In genomic region chr2:156399950-156400703, GRCh38 we compare ENCODE assay signal across 8 cellular contexts. TPM values are rescaled to one million over a fixed set of nuclear protein-coding genes. Genes with fewer than 3 reads are reported as not detected.
DNase-seq lines count a peak whose midpoint lies in the region; ATAC-seq and TF ChIP-seq lines count a peak whose summit lies in the region.

No MANE protein-coding gene starts in this region.

- DNase-seq in activated CD8-positive, alpha-beta memory T cell treated with anti-CD3 and anti-CD28 coated beads for 24 hours, result peak; percentile 94
- no peak for DNase-seq in activated CD8-positive, alpha-beta memory T cell treated with anti-CD3 and anti-CD28 coated beads, Interleukin-2, amount 50 U/mL, for 48 hours
- DNase-seq in GM23338 (ENCODE audit: low spot score) (peak; percentile 71), SK-N-DZ (ENCODE audit: low spot score) (peak; percentile 72), cerebellar cortex (ENCODE audit: low spot score) (peak; percentile 91), iris pigment epithelial cell (ENCODE audit: low read depth) (peak; percentile 59)
- DNase-seq in Jurkat, Clone E6-1 (ENCODE audit: low read depth, low spot score), result peak; percentile 14

- 0 out of 3 replicates have a peak, but pooled peaks cover 7% of the 10 kb centered on the region for H3K36me3 Mint-ChIP-seq in GM23338 (ENCODE audit: low read depth)

- H3K27ac Mint-ChIP-seq in GM23338, result peak overlapping the region; percentile 80; the same call in 1 of the 2 replicates

- H3F3A ChIP-seq in GM23338 (replicated peaks; ENCODE audit: low read depth), result no peaks in the 10 kb centered on the region

- TF ChIP-seq CTCF in GM23338 (conservative IDR thresholded peaks at IDR 0.05; ENCODE audit: low read depth in 2 of 2), result no peak

- H3K4me1 Mint-ChIP-seq in GM23338, result peaks cover 18% of the 10 kb centered on the region

- H3K27ac ChIP-seq in GM23338 (ENCODE audit: low read depth), result no peak overlapping the region
- H3K27ac ChIP-seq in skin epidermis, result peak overlapping the region in 20 of 21 experiments; percentile 52 to 92 (median 80)

- H3K4me3 Mint-ChIP-seq in GM23338, result peak overlapping the region; percentile 91

- H3K4me2 ChIP-seq in GM23338, result peak overlapping the region; percentile 86

- peaks cover 20% of the 10 kb centered on the region for H3K27me3 Mint-ChIP-seq in GM23338 (ENCODE audit: insufficient read depth, low read depth, poor library complexity)

- H3K9me3 Mint-ChIP-seq in GM23338, result peaks cover 8% of the 10 kb centered on the region

- H3K4me1 ChIP-seq in GM23338 (ENCODE audit: insufficient read depth), result no peaks in the 10 kb centered on the region

- peaks cover 20% of the 10 kb centered on the region for H3K27me3 ChIP-seq in GM23338 (ENCODE audit: insufficient read depth)

- H3K4me3 ChIP-seq in GM23338 (peak overlapping the region; percentile 77), skin epidermis (peak overlapping the region; percentile 50 to 85 (median 77))
- peak overlapping the region; percentile 74 for H3K4me3 ChIP-seq in Jurkat, Clone E6-1 (ENCODE audit: low read length)

- peak overlapping the region; percentile 99 for H2AFZ ChIP-seq in GM23338

- no peaks in the 10 kb centered on the region for H3K79me2 ChIP-seq in GM23338 (replicated peaks; ENCODE audit: insufficient read depth)

- no peaks in the 10 kb centered on the region for H4K20me1 ChIP-seq in GM23338 (replicated peaks; ENCODE audit: insufficient read depth)

- no peaks in the 10 kb centered on the region; the same call in 1 of the 2 replicates for H3K9me2 ChIP-seq in GM23338 (ENCODE audit: insufficient read depth)

- H3K36me3 ChIP-seq in GM23338 (ENCODE audit: insufficient read depth), result no peaks in the 10 kb centered on the region

- peak; percentile 93 for ATAC-seq in GM23338

TF ChIP-seq in GM23338, 12 proteins besides CTCF, POLR2A, EP300 and RAD21:
- TF ChIP-seq ZNF462 (CRISPR knock-in tag; IDR thresholded peaks at IDR 0.05) (no peak), ETS1 (IDR thresholded peaks at IDR 0.05) (no peak), EZH2 (IDR thresholded peaks at IDR 0.05; ENCODE audit: low read depth, unreplicated experiment) (no peak), EZH2phosphoT487 (IDR thresholded peaks at IDR 0.05; ENCODE audit: unreplicated experiment) (no peak), CREB1 (CRISPR knock-in tag; IDR thresholded peaks at IDR 0.05; ENCODE audit: low read depth) (no peak)

RNA-seq across cellular contexts. Expression of gene GPD2, which starts 36.1 kb away (rescaled TPM):
- total RNA-seq in GM23338 (2014; rRNA removed; shearing (Covaris generic)), result 67.4 and 83.2 TPM in 2 replicates
- 7.6 and 9.4 TPM in 2 replicates for polyA plus RNA-seq in GM23338 (2016; fragmentation: Nextera tagmentation; extraction: Ambion mirVana)
- 8.7 TPM for polyA plus RNA-seq in Jurkat, Clone E6-1 (2012; ENCODE audit: insufficient read depth, insufficient read length)
- 7.6 and 12.2 TPM in 2 replicates for polyA plus RNA-seq in SK-N-DZ (2014; cell fraction: cytosol; rRNA removed)
- polyA plus RNA-seq in SK-N-DZ (2014; cell fraction: nucleus; rRNA removed), result 5.6 and 17.3 TPM in 2 replicates
